6 cellular contexts compared by ENCODE assay signal in genomic region chr11:65569164-65569972, GRCh38. TPM values are rescaled to one million over a fixed set of nuclear protein-coding genes. Genes with fewer than 3 reads are reported as not detected.
DNase-seq lines count a peak whose midpoint lies in the region; ATAC-seq and TF ChIP-seq lines count a peak whose summit lies in the region.

No MANE protein-coding gene starts in this region.

- peak; percentile 56 for DNase-seq in SKM-1 treated with dmso at 0.1 percent for 144 hours (lab: John Stamatoyannopoulos, UW; ENCODE audit: unreplicated experiment)
- no peak for DNase-seq in SKM-1 (lab: John Stamatoyannopoulos, UW; ENCODE audit: unreplicated experiment)
- DNase-seq in activated naive CD8-positive, alpha-beta T cell treated with anti-CD3 and anti-CD28 coated beads, Interleukin-2, amount 10 ng/mL, durations not matched to agents 7 days and 5 days, result no peak
- no peak for DNase-seq in mucosa of descending colon
- no peak for DNase-seq in NCI-H2171 treated with DMSO at 0.1 percent for 48 hours (lab: John Stamatoyannopoulos, UW)

- no peaks in the 10 kb centered on the region for H3K27me3 Mint-ChIP-seq in activated naive CD8-positive, alpha-beta T cell treated with anti-CD3 and anti-CD28 coated beads, Interleukin-2, amount 10 ng/mL, durations not matched to agents 7 days and 5 days

- intact Hi-C loops in mucosa of descending colon (cut with DNase I, micrococcal nuclease), result no loop called here

- H3K4me1 ChIP-seq in mucosa of descending colon (ENCODE audit: low read depth), result peaks cover 46% of the 10 kb centered on the region

- H3K4me1 Mint-ChIP-seq in activated naive CD8-positive, alpha-beta T cell treated with anti-CD3 and anti-CD28 coated beads, Interleukin-2, amount 10 ng/mL, durations not matched to agents 7 days and 5 days, result peaks cover 56% of the 10 kb centered on the region

- H3K4me3 ChIP-seq in mucosa of descending colon, result peak overlapping the region; percentile 54

- H3K9me3 ChIP-seq in mucosa of descending colon, result no peaks in the 10 kb centered on the region

- peaks cover 9% of the 10 kb centered on the region for H3K36me3 Mint-ChIP-seq in activated naive CD8-positive, alpha-beta T cell treated with anti-CD3 and anti-CD28 coated beads, Interleukin-2, amount 10 ng/mL, durations not matched to agents 7 days and 5 days

- no peaks in the 10 kb centered on the region for H3K36me3 ChIP-seq in mucosa of descending colon (ENCODE audit: low read depth)

- ATAC-seq in activated naive CD8-positive, alpha-beta T cell treated with anti-CD3 and anti-CD28 coated beads, Interleukin-2, amount 10 ng/mL, durations not matched to agents 7 days and 5 days (ENCODE audit: low read depth), result peak; percentile 16
- ATAC-seq in mucosa of descending colon, result peak; percentile 17
- ATAC-seq in GM21447 (IDR thresholded peaks at IDR 0.05; ENCODE audit: unreplicated experiment), result no peak

- peak overlapping the region; percentile 98 for H3K27ac Mint-ChIP-seq in activated naive CD8-positive, alpha-beta T cell treated with anti-CD3 and anti-CD28 coated beads, Interleukin-2, amount 10 ng/mL, durations not matched to agents 7 days and 5 days

- POLR2A ChIA-PET in activated naive CD8-positive, alpha-beta T cell treated with anti-CD3 and anti-CD28 coated beads, Interleukin-2, amount 10 ng/mL, durations not matched to agents 7 days and 5 days (lab: Charles Lee), result interaction anchor here (0.7 to 5.3 kb wide), 17 partner anchors 13 to 149 kb away, joined by 3 to 52 read pairs (median 9); partner anchors contain the start of genes MALAT1, PCNX3, RELA and SCYL1

- H3K4me3 Mint-ChIP-seq in activated naive CD8-positive, alpha-beta T cell treated with anti-CD3 and anti-CD28 coated beads, Interleukin-2, amount 10 ng/mL, durations not matched to agents 7 days and 5 days, result peak overlapping the region; percentile 94

- TF ChIP-seq CTCF in mucosa of descending colon (IDR thresholded peaks at IDR 0.05), result no peak

- no peaks in the 10 kb centered on the region for H3K9me3 Mint-ChIP-seq in activated naive CD8-positive, alpha-beta T cell treated with anti-CD3 and anti-CD28 coated beads, Interleukin-2, amount 10 ng/mL, durations not matched to agents 7 days and 5 days

RNA-seq across cellular contexts. Expression of gene ZNRD2, which starts 0.9 kb away (rescaled TPM):
- 10 to 100 TPM; 27.2 to 30.0 TPM for total RNA-seq in activated naive CD8-positive, alpha-beta T cell treated with anti-CD3 and anti-CD28 coated beads, Interleukin-2, amount 10 ng/mL, durations not matched to agents 7 days and 5 days
- 10 to 100 TPM; 20.9 to 24.6 (median 21.0) TPM for total RNA-seq in mucosa of descending colon

RNA-seq across cellular contexts. Expression of gene FAM89B, which starts 3.0 kb away (rescaled TPM):
- total RNA-seq in activated naive CD8-positive, alpha-beta T cell treated with anti-CD3 and anti-CD28 coated beads, Interleukin-2, amount 10 ng/mL, durations not matched to agents 7 days and 5 days, result 10 to 100 TPM; 40.9 to 44.1 TPM
- 10 to 100 TPM; 26.4 to 61.2 (median 28.5) TPM for total RNA-seq in mucosa of descending colon

RNA-seq across cellular contexts. Expression of gene EHBP1L1, which starts 6.5 kb away (rescaled TPM):
- 100 to 1,000 TPM; 118 to 120 TPM for total RNA-seq in activated naive CD8-positive, alpha-beta T cell treated with anti-CD3 and anti-CD28 coated beads, Interleukin-2, amount 10 ng/mL, durations not matched to agents 7 days and 5 days
- total RNA-seq in mucosa of descending colon, result 100 to 1,000 TPM in 1 of 3 donors, 10 to 100 TPM in 2; 65.8 to 208 (median 65.9) TPM

RNA-seq across cellular contexts. Expression of gene LTBP3, which starts 11.2 kb away (rescaled TPM):
- total RNA-seq in activated naive CD8-positive, alpha-beta T cell treated with anti-CD3 and anti-CD28 coated beads, Interleukin-2, amount 10 ng/mL, durations not matched to agents 7 days and 5 days, result 100 to 1,000 TPM; 116 to 119 TPM
- 100 to 1,000 TPM in 1 of 3 donors, 10 to 100 TPM in 2; 22.6 to 133 (median 36.7) TPM for total RNA-seq in mucosa of descending colon

RNA-seq across cellular contexts. Expression of gene KCNK7, which starts 26.2 kb away (rescaled TPM):
- total RNA-seq in activated naive CD8-positive, alpha-beta T cell treated with anti-CD3 and anti-CD28 coated beads, Interleukin-2, amount 10 ng/mL, durations not matched to agents 7 days and 5 days, result 1 to 10 TPM in 1 of 2 experiments, under 1 TPM in 1; 0.96 to 1.0 TPM
- 1 to 10 TPM in 2 of 3 donors, under 1 TPM in 1; 0.49 to 1.7 (median 1.5) TPM for total RNA-seq in mucosa of descending colon
